8 cellular contexts compared by ENCODE assay signal in genomic region chr13:43159007-43159406, GRCh38.
DNase-seq lines count a peak whose midpoint lies in the region; ATAC-seq and TF ChIP-seq lines count a peak whose summit lies in the region.

No MANE protein-coding gene starts in this region.

- H3K4me1 ChIP-seq in esophagus muscularis mucosa (no peaks in the 10 kb centered on the region), osteoblast (ENCODE audit: insufficient read depth, low read length) (peaks cover 16% of the 10 kb centered on the region)

- H3K9me3 ChIP-seq in esophagus muscularis mucosa (no peaks in the 10 kb centered on the region), osteoblast (ENCODE audit: low read depth, low read length) (no peaks in the 10 kb centered on the region), MG63 (no peaks in the 10 kb centered on the region)

- ATAC-seq in activated CD4-positive, CD25-positive, alpha-beta regulatory T cell treated with anti-CD3 and anti-CD28 coated beads, Interleukin-2, amount 50 U/mL, for 24 hours, result no peak
- no peak for ATAC-seq in HG03432 (IDR thresholded peaks at IDR 0.05; ENCODE audit: unreplicated experiment)

- H3K27ac ChIP-seq in esophagus muscularis mucosa (replicated peaks in 1 of 4) (no peak overlapping the region), osteoblast (ENCODE audit: low read depth, low read length) (no peak overlapping the region)

- intact Hi-C loops in esophagus muscularis mucosa (cut with DNase I), result no loop called here

- H3K4me3 ChIP-seq in esophagus muscularis mucosa (no peak overlapping the region), osteoblast (ENCODE audit: insufficient read depth, low read length) (no peak overlapping the region), MG63 (no peak overlapping the region)

- peak overlapping the region; percentile 32 for H3K4me2 ChIP-seq in osteoblast (ENCODE audit: insufficient read depth, low read length)

- H2AFZ ChIP-seq in osteoblast (ENCODE audit: low read length), result peak overlapping the region; percentile 81

- TF ChIP-seq EP300 in esophagus muscularis mucosa (IDR thresholded peaks at IDR 0.05), result no peak

- DNase-seq in GM03348 (ENCODE audit: low spot score) (peak; percentile 20), NCI-H2171 treated with DMSO at 0.1 percent for 48 hours (lab: John Stamatoyannopoulos, UW) (peak; percentile 89), esophagus muscularis mucosa (ENCODE audit: extremely low spot score) (peak; percentile 31), osteoblast (ENCODE audit: insufficient read length, low spot score, missing footprints) (peak; percentile 17), MG63 (no peak)
- DNase-seq in effector CD8-positive, alpha-beta T cell (lab: John Stamatoyannopoulos, UW), result no peak

- no peak for TF ChIP-seq POLR2A in esophagus muscularis mucosa (IDR thresholded peaks at IDR 0.05; ENCODE audit: low read depth)

- no peaks in the 10 kb centered on the region for H3K27me3 ChIP-seq in esophagus muscularis mucosa
- no peaks in the 10 kb centered on the region for H3K27me3 ChIP-seq in osteoblast (ENCODE audit: insufficient read depth, low read length)
- no peaks in the 10 kb centered on the region for H3K27me3 ChIP-seq in MG63

- no peaks in the 10 kb centered on the region for H3K79me2 ChIP-seq in osteoblast (ENCODE audit: insufficient read depth, low read length)

- no peak for TF ChIP-seq CTCF in esophagus muscularis mucosa (IDR thresholded peaks at IDR 0.05)
- TF ChIP-seq CTCF in osteoblast (IDR thresholded peaks at IDR 0.05; ENCODE audit: extremely low read depth, low read depth, low read length), result no peak

- H4K20me1 ChIP-seq in osteoblast (ENCODE audit: insufficient read depth, low read length), result no peaks in the 10 kb centered on the region

- H3K36me3 ChIP-seq in esophagus muscularis mucosa (no peaks in the 10 kb centered on the region), osteoblast (ENCODE audit: insufficient read depth, low read length) (no peaks in the 10 kb centered on the region), MG63 (no peaks in the 10 kb centered on the region)

- 41% methylated on average over 3 of the region's 3 CpGs for WGBS in esophagus muscularis mucosa

Comparison
In these comparisons a context has a peak if more than half of its experiments do, and no peak if none do; other contexts are left out.
1. DNase-seq: peak in GM03348 (single experiment), NCI-H2171 treated with DMSO at 0.1 percent for 48 hours (single experiment), esophagus muscularis mucosa (single experiment) and osteoblast (single experiment); none in MG63 (single experiment) and effector CD8-positive, alpha-beta T cell (single experiment).